In genomic region chr13:48216204-48216711, GRCh38 we compare ENCODE assay signal across 2 cellular contexts.
TF ChIP-seq lines count a peak whose summit lies in the region.

No MANE protein-coding gene starts in this region.

TF ChIP-seq in HepG2, 621 proteins besides CTCF, POLR2A, EP300 and RAD21:
- TF ChIP-seq ZFP1 (CRISPR knock-in tag; IDR thresholded peaks at IDR 0.05) (peak; percentile 97; the same call in 1 of the 2 replicates), HNF4A (CRISPR knock-in tag; IDR thresholded peaks at IDR 0.05) (0 out of 2 replicates have a peak, but pooled peaks have one; percentile 29)
- TF ChIP-seq, protein P1, sequence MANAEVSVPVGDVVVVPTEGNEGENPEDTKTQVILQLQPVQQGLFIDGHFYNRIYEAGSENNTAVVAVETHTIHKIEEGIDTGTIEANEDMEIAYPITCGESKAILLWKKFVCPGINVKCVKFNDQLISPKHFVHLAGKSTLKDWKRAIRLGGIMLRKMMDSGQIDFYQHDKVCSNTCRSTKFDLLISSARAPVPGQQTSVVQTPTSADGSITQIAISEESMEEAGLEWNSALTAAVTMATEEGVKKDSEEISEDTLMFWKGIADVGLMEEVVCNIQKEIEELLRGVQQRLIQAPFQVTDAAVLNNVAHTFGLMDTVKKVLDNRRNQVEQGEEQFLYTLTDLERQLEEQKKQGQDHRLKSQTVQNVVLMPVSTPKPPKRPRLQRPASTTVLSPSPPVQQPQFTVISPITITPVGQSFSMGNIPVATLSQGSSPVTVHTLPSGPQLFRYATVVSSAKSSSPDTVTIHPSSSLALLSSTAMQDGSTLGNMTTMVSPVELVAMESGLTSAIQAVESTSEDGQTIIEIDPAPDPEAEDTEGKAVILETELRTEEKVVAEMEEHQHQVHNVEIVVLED (CRISPR knock-in tag; IDR thresholded peaks at IDR 0.05; ENCODE audit: borderline replicate concordance) = no peak
TF ChIP-seq in HepG2: peak in this region for 2.

TF ChIP-seq in GM23338, 12 proteins besides CTCF, POLR2A, EP300 and RAD21:
- TF ChIP-seq STAT1 (IDR thresholded peaks at IDR 0.05; ENCODE audit: unreplicated experiment) (no peak), JUNB (IDR thresholded peaks at IDR 0.05; ENCODE audit: unreplicated experiment) (no peak), EZH2phosphoT487 (IDR thresholded peaks at IDR 0.05; ENCODE audit: unreplicated experiment) (no peak), CREB1 (CRISPR knock-in tag; IDR thresholded peaks at IDR 0.05; ENCODE audit: low read depth) (no peak), ZNF114 (CRISPR knock-in tag; IDR thresholded peaks at IDR 0.05) (no peak), ZNF331 (CRISPR knock-in tag; IDR thresholded peaks at IDR 0.05; ENCODE audit: low read depth) (no peak), NANOG (IDR thresholded peaks at IDR 0.05; ENCODE audit: borderline replicate concordance) (no peak), POLR2AphosphoS5 (IDR thresholded peaks at IDR 0.05; ENCODE audit: low read depth) (no peak), ETS1 (IDR thresholded peaks at IDR 0.05) (no peak), ZNF462 (CRISPR knock-in tag; IDR thresholded peaks at IDR 0.05) (no peak), EZH2 (IDR thresholded peaks at IDR 0.05; ENCODE audit: low read depth, unreplicated experiment) (no peak)
- TF ChIP-seq, protein P2, sequence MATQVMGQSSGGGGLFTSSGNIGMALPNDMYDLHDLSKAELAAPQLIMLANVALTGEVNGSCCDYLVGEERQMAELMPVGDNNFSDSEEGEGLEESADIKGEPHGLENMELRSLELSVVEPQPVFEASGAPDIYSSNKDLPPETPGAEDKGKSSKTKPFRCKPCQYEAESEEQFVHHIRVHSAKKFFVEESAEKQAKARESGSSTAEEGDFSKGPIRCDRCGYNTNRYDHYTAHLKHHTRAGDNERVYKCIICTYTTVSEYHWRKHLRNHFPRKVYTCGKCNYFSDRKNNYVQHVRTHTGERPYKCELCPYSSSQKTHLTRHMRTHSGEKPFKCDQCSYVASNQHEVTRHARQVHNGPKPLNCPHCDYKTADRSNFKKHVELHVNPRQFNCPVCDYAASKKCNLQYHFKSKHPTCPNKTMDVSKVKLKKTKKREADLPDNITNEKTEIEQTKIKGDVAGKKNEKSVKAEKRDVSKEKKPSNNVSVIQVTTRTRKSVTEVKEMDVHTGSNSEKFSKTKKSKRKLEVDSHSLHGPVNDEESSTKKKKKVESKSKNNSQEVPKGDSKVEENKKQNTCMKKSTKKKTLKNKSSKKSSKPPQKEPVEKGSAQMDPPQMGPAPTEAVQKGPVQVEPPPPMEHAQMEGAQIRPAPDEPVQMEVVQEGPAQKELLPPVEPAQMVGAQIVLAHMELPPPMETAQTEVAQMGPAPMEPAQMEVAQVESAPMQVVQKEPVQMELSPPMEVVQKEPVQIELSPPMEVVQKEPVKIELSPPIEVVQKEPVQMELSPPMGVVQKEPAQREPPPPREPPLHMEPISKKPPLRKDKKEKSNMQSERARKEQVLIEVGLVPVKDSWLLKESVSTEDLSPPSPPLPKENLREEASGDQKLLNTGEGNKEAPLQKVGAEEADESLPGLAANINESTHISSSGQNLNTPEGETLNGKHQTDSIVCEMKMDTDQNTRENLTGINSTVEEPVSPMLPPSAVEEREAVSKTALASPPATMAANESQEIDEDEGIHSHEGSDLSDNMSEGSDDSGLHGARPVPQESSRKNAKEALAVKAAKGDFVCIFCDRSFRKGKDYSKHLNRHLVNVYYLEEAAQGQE (IDR thresholded peaks at IDR 0.05; ENCODE audit: unreplicated experiment) = no peak
TF ChIP-seq in GM23338: peak in this region for 0.
